In the genomic region with DNA sequence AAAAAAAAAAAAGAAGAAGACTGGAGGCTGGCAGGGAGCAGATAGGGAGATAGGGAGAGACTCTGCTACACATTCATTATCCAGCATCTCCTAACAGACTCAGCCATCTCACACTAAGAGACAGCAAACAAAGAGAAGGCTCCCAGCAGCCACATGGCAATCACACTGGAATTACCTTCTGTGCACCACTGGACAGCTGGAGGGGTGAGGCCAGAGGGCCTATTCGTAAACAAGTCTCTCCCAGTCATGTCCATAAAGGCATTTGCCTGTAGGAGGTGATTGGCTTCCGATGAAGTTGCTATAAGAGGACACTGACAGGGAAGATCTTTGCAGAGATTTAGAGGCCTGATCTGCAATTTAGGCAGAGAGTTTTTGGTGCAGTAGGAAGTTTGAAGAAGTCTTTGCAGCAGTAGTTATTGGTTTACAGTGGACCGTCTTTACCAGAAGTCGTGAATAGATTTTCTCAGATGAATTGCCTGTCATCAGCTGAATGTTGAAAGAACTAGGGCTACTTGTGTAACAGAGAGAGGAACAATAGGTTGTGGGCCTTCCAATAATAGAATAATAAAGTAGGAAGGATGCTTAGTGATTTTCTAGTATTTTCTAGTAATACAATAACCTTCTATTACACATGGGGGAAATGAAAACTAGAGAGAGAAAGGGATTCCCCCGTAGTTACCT, we compare ENCODE assay signal across 26 cellular contexts.
DNase-seq lines count a peak whose midpoint lies in the region; FAIRE-seq and TF ChIP-seq lines count a peak whose summit lies in the region.
"Had no signal": no experiment of that assay in that cellular context is flagged by ENCODE, and none has a peak within 500 bp of the region (broad histone marks: within the 10 kb centered on the region; RNA-seq: fewer than 3 reads in every experiment).

No MANE protein-coding gene starts in this region.

- peaks cover 35% of the 10 kb centered on the region for H3K27me3 Mint-ChIP-seq in progenitor cell of endocrine pancreas
- H3K27me3 Mint-ChIP-seq: natural killer cell treated with Interleukin-12 subunit alpha and Interleukin-12 subunit beta and Interleukin-15 and Interleukin-18, amount 100 ng/mL, for 72 hours had no signal

- H3K27ac Mint-ChIP-seq in progenitor cell of endocrine pancreas = peak overlapping the region; percentile 8
- H3K27ac Mint-ChIP-seq: activated naive CD4-positive, alpha-beta T cell treated with anti-CD3 and anti-CD28 coated beads, Interleukin-2, amount 50 U/mL, for 72 hours; activated T-cell treated with anti-CD3 and anti-CD28 coated beads, Interleukin-2, amount 50 U/mL, for 72 hours; CD8-positive, alpha-beta T cell; HFFc6; natural killer cell treated with Interleukin-12 subunit alpha and Interleukin-12 subunit beta and Interleukin-15 and Interleukin-18, amount 100 ng/mL, for 72 hours had no signal

- H3K9me3 Mint-ChIP-seq in progenitor cell of endocrine pancreas (ENCODE audit: low read depth) = no peaks in the 10 kb centered on the region
- H3K9me3 Mint-ChIP-seq: activated naive CD4-positive, alpha-beta T cell treated with anti-CD3 and anti-CD28 coated beads, Interleukin-2, amount 50 U/mL, for 72 hours; activated T-cell treated with anti-CD3 and anti-CD28 coated beads, Interleukin-2, amount 50 U/mL, for 72 hours; CD8-positive, alpha-beta T cell; HFFc6; natural killer cell treated with Interleukin-12 subunit alpha and Interleukin-12 subunit beta and Interleukin-15 and Interleukin-18, amount 100 ng/mL, for 72 hours had no signal

- peak; percentile 51 for FAIRE-seq in GM19239 (lab: Jason Lieb, UNC)
- peak; percentile 70 for FAIRE-seq in bronchial epithelial cell (lab: Jason Lieb, UNC)

- no peak overlapping the region for H3K4me3 ChIP-seq in bronchial epithelial cell (ENCODE audit: low read depth, low read length)
- H3K4me3 ChIP-seq: ascending aorta, Peyer's patch, skin epidermis, tibial artery had no signal

- no peaks in the 10 kb centered on the region for H3K36me3 ChIP-seq in bronchial epithelial cell (ENCODE audit: control insufficient read depth, insufficient read depth, low read length)
- H3K36me3 ChIP-seq: ascending aorta, Peyer's patch, tibial artery had no signal

- H3K4me3 Mint-ChIP-seq in progenitor cell of endocrine pancreas (ENCODE audit: low read depth) = no peak overlapping the region
- H3K4me3 Mint-ChIP-seq: activated T-cell treated with anti-CD3 and anti-CD28 coated beads, Interleukin-2, amount 50 U/mL, for 72 hours; CD8-positive, alpha-beta T cell; HFFc6; natural killer cell treated with Interleukin-12 subunit alpha and Interleukin-12 subunit beta and Interleukin-15 and Interleukin-18, amount 100 ng/mL, for 72 hours had no signal

- no peak for TF ChIP-seq CTCF in bronchial epithelial cell (IDR thresholded peaks at IDR 0.05; ENCODE audit: insufficient read depth, low read length, severe bottlenecking)
- TF ChIP-seq CTCF in progenitor cell of endocrine pancreas (IDR thresholded peaks at IDR 0.05; ENCODE audit: unreplicated experiment) = no peak

- H3K36me3 Mint-ChIP-seq in progenitor cell of endocrine pancreas (ENCODE audit: insufficient read depth) = no peaks in the 10 kb centered on the region
- H3K36me3 Mint-ChIP-seq: activated naive CD4-positive, alpha-beta T cell treated with anti-CD3 and anti-CD28 coated beads, Interleukin-2, amount 50 U/mL, for 72 hours; CD8-positive, alpha-beta T cell; natural killer cell treated with Interleukin-12 subunit alpha and Interleukin-12 subunit beta and Interleukin-15 and Interleukin-18, amount 100 ng/mL, for 72 hours had no signal

- no peaks in the 10 kb centered on the region for H3K27me3 ChIP-seq in bronchial epithelial cell (ENCODE audit: control insufficient read depth, insufficient read depth, low read length)
- H3K27me3 ChIP-seq: ascending aorta, Peyer's patch, tibial artery had no signal

- peaks cover 3% of the 10 kb centered on the region for H3K4me1 Mint-ChIP-seq in progenitor cell of endocrine pancreas (ENCODE audit: low read depth)

- DNase-seq in GM19239 (ENCODE audit: insufficient read length, low spot score) (no peak), NCI-H69 (lab: John Stamatoyannopoulos, UW) (peak; percentile 95), bronchial epithelial cell (ENCODE audit: low read depth) (no peak), progenitor cell of endocrine pancreas (ENCODE audit: low spot score, unreplicated experiment) (no peak), EL (no peak), DMS114 treated with DMSO at 0.1 percent for 48 hours (lab: John Stamatoyannopoulos, UW; ENCODE audit: unreplicated experiment) (no peak), T-helper 1 cell (no peak), ureter (ENCODE audit: low spot score) (no peak)
- DNase-seq: activated T-cell treated with anti-CD3 and anti-CD28 coated beads, Interleukin-2, amount 50 U/mL, for 72 hours; CD8-positive, alpha-beta T cell; erythroblast; HFFc6; Kasumi-1; mesendoderm; NCI-H2107; NCI-H526; Peyer's patch; posterior cingulate gyrus; stimulated activated CD4-positive, alpha-beta T cell treated with anti-CD3 and anti-CD28 coated beads, Interleukin-2, amount 100 ng/mL, for 48 hours; stimulated activated naive CD8-positive, alpha-beta T cell treated with anti-CD3 and anti-CD28 coated beads, Interleukin-15, Interleukin-2, amounts not matched to agents 100 U/mL and 50 U/mL, for 24 hours; T-helper 9 cell; tibial artery had no signal
